ENCODE assay signal across 8 cellular contexts in genomic region chr10:78255796-78256638, GRCh38.
DNase-seq lines count a peak whose midpoint lies in the region; ATAC-seq lines count a peak whose summit lies in the region.

No MANE protein-coding gene starts in this region.

- peak; percentile 91 for DNase-seq in GM03348 (ENCODE audit: low spot score)
- DNase-seq in SW 1271 (lab: John Stamatoyannopoulos, UW): peak; percentile 77 to 88
- peak; percentile 93 for DNase-seq in glomerular visceral epithelial cell (ENCODE audit: extremely low spot score)
- DNase-seq in sciatic nerve (ENCODE audit: low spot score): no peak
- DNase-seq in NCI-H1105 treated with DMSO at 0.1 percent for 48 hours (lab: John Stamatoyannopoulos, UW): no peak
- no peak for DNase-seq in RPMI8226
- no peak for DNase-seq in NCI-H774 (lab: John Stamatoyannopoulos, UW)

- peak; percentile 81 for ATAC-seq in sciatic nerve
- no peak for ATAC-seq in HG03432 (IDR thresholded peaks at IDR 0.05; ENCODE audit: unreplicated experiment)

- intact Hi-C loops in sciatic nerve (cut with DNase I): no loop called here

Comparison
In these comparisons a context has a peak if more than half of its experiments do, and no peak if none do; other contexts are left out.
1. DNase-seq: peak in GM03348 (single experiment), SW 1271 (2 of 2) and glomerular visceral epithelial cell (single experiment); none in sciatic nerve (single experiment), NCI-H1105 treated with DMSO at 0.1 percent for 48 hours (single experiment), RPMI8226 (single experiment) and NCI-H774 (single experiment).